8 cellular contexts compared by ENCODE assay signal in the genomic region with DNA sequence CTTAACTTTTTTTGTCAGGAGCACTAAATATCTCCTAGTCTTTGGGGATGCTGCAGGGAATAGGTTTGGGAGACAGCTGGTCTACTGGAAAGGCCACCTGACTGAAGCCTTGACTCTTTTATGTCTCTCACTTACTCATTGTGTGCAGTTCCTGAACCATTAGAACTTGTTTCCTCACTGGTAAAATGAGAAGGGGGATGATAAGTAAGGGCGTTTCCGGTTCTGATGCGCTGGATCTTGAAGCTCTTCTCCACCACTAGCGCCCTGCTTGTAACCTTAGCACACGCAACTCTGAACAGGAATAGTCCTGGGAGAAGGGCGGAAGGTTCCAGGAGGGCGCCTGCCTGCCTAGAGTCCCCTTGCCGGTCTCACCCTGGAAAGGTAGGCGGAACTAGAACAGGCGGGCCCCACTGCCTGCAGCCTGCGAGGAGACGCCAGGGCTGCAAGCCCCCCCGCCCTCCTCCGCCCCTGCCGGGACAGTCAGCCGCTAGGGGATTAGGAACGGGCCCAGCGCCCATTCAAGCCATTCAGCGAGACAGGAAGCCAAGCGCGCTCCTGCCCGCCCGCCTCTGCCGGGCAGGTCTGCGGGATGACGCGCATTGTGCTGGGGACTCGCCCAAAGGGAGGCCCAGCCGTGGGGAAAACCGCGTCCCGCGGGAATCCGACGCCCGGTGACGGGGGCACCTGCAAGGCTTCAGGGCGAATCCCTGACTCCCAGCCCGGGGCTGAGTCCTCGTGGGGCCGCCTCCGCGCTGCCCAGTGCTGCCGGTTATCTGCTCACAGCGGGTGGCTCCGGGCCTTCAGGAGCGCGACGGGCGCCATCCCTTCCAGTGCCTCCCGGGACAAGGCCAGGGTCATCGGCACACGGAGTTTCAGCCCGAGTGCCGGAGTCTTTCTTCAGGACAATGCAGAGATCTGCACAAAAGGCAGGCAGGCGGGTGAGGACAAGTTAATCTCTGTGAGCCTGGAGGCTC. TPM values are rescaled to one million over a fixed set of nuclear protein-coding genes. Genes with fewer than 3 reads are reported as not detected.
A peak's percentile ranks its signal among the peaks of the same experiment; 100 is the strongest.
DNase-seq lines count a peak whose midpoint lies in the region; ATAC-seq, FAIRE-seq and TF ChIP-seq lines count a peak whose summit lies in the region.

No MANE protein-coding gene starts in this region.

- peaks cover 12% of the 10 kb centered on the region for H3K4me1 Mint-ChIP-seq in activated naive CD4-positive, alpha-beta T cell treated with anti-CD3 and anti-CD28 coated beads, Interleukin-2, amount 10 ng/mL, durations not matched to agents 7 days and 5 days

- H3K27me3 Mint-ChIP-seq in activated naive CD4-positive, alpha-beta T cell treated with anti-CD3 and anti-CD28 coated beads, Interleukin-2, amount 10 ng/mL, durations not matched to agents 7 days and 5 days: peaks cover 78% of the 10 kb centered on the region

- H3K27ac Mint-ChIP-seq in activated naive CD4-positive, alpha-beta T cell treated with anti-CD3 and anti-CD28 coated beads, Interleukin-2, amount 10 ng/mL, durations not matched to agents 7 days and 5 days: no peak overlapping the region

- CTCF ChIA-PET in activated naive CD4-positive, alpha-beta T cell treated with anti-CD3 and anti-CD28 coated beads, Interleukin-2, amount 10 ng/mL, durations not matched to agents 7 days and 5 days (lab: Charles Lee): no interaction called here

- peak overlapping the region in 8 of 12 donors; percentile 1 to 65 (median 32) for H3K27ac ChIP-seq in heart left ventricle

- TF ChIP-seq CTCF in heart left ventricle (IDR thresholded peaks at IDR 0.05): peak in 6 of 12 donors; percentile 9 to 41 (median 30)

- peak overlapping the region in 11 of 12 donors; percentile 32 to 54 (median 48) for H3K4me3 ChIP-seq in heart left ventricle

- H3K36me3 Mint-ChIP-seq in activated naive CD4-positive, alpha-beta T cell treated with anti-CD3 and anti-CD28 coated beads, Interleukin-2, amount 10 ng/mL, durations not matched to agents 7 days and 5 days: peaks cover 5% of the 10 kb centered on the region

- no peaks in the 10 kb centered on the region for H3K9me3 Mint-ChIP-seq in activated naive CD4-positive, alpha-beta T cell treated with anti-CD3 and anti-CD28 coated beads, Interleukin-2, amount 10 ng/mL, durations not matched to agents 7 days and 5 days

- H3K4me1 ChIP-seq in heart left ventricle: peaks cover 0 to 13% (median 9%) of the 10 kb centered on the region in 12 donors

- TF ChIP-seq POLR2A in GM12891 (IDR thresholded peaks at IDR 0.05; ENCODE audit: low read depth, low read length) (no peak), heart left ventricle (IDR thresholded peaks at IDR 0.05) (no peak)

- H3K27me3 ChIP-seq in heart left ventricle: peaks cover 0 to 64% (median 12%) of the 10 kb centered on the region in 9 donors

- H3K9me3 ChIP-seq in heart left ventricle: peaks cover 0 to 19% (median 6%) of the 10 kb centered on the region in 12 donors

- intact Hi-C loops in heart left ventricle (cut with DNase I): no loop called here
- intact Hi-C loops in posterior vena cava (cut with DNase I): no loop called here

- FAIRE-seq in GM12891 (lab: Jason Lieb, UNC): no peak

- 1 to 3% (median 2%) methylated on average over 43 to 56 of the region's 56 CpGs for WGBS in heart left ventricle, 4 donors

- H3K4me3 Mint-ChIP-seq in activated naive CD4-positive, alpha-beta T cell treated with anti-CD3 and anti-CD28 coated beads, Interleukin-2, amount 10 ng/mL, durations not matched to agents 7 days and 5 days: peak overlapping the region; percentile 29

- ATAC-seq in heart left ventricle: peak; percentile 60 to 96 (median 92)

- H3K36me3 ChIP-seq in heart left ventricle: no peaks in the 10 kb centered on the region

- peak; percentile 32 for DNase-seq in GM12891 (ENCODE audit: insufficient read length, low spot score)
- DNase-seq in NCI-H526 treated with DMSO at 0.1 percent for 48 hours (lab: John Stamatoyannopoulos, UW): peak; percentile 20
- DNase-seq in activated naive CD4-positive, alpha-beta T cell treated with anti-CD3 and anti-CD28 coated beads, Interleukin-2, amount 10 ng/mL, durations not matched to agents 7 days and 5 days: peak; percentile 56
- DNase-seq in heart left ventricle: peak; percentile 64 to 84 (median 75)
- DNase-seq in posterior vena cava (ENCODE audit: low spot score): peak; percentile 88
- no peak for DNase-seq in DMS114 treated with DMSO at 0.1 percent for 48 hours (lab: John Stamatoyannopoulos, UW; ENCODE audit: unreplicated experiment)
- DNase-seq in GM19240 (ENCODE audit: insufficient read length, low spot score): no peak
- no peak for DNase-seq in SKM-1 treated with dmso at 0.1 percent for 144 hours (lab: John Stamatoyannopoulos, UW; ENCODE audit: unreplicated experiment)

TF ChIP-seq in GM12891, 5 proteins besides CTCF, POLR2A, EP300 and RAD21:
- no peak for TF ChIP-seq TAF1 (IDR thresholded peaks at IDR 0.05; ENCODE audit: low read depth, low read length)
- no peak for TF ChIP-seq POLR2AphosphoS5 (IDR thresholded peaks at IDR 0.05; ENCODE audit: low read depth, low read length)
- TF ChIP-seq POU2F2 (IDR thresholded peaks at IDR 0.05; ENCODE audit: low read depth, low read length): no peak

RNA-seq across cellular contexts. Expression of gene XPA, which starts 44.0 kb away (rescaled TPM):
- polyA plus RNA-seq in GM12891 (2012; ENCODE audit: low read depth, missing spikeins): 11.5 TPM
- total RNA-seq in heart left ventricle (10 to 100 TPM in 2 of 9 donors, 1 to 10 TPM in 7; 4.0 to 12.1 (median 9.4) TPM), posterior vena cava (10 to 100 TPM; 15.1 to 18.8 TPM)
- 1 to 10 TPM; 5.6 to 8.3 TPM for polyA plus RNA-seq in heart left ventricle

Comparison
In these comparisons a context has a peak if more than half of its experiments do, and no peak if none do; other contexts are left out.
1. DNase-seq: peak in GM12891 (single experiment), NCI-H526 treated with DMSO at 0.1 percent for 48 hours (single experiment), activated naive CD4-positive, alpha-beta T cell treated with anti-CD3 and anti-CD28 coated beads, Interleukin-2, amount 10 ng/mL, durations not matched to agents 7 days and 5 days (single experiment), heart left ventricle (5 of 5) and posterior vena cava (single experiment); none in DMS114 treated with DMSO at 0.1 percent for 48 hours (single experiment), GM19240 (single experiment) and SKM-1 treated with dmso at 0.1 percent for 144 hours (single experiment).